30 cellular contexts compared by ENCODE assay signal in genomic region chr4:150423503-150423902, GRCh38.
"Had no signal": no experiment of that assay in that cellular context is flagged by ENCODE, and none has a peak within 500 bp of the region (broad histone marks: within the 10 kb centered on the region; RNA-seq: fewer than 3 reads in every experiment).

No MANE protein-coding gene starts in this region.

- H3K27me3 Mint-ChIP-seq: activated B cell treated with CpG ODN at 0.5 μM for 24 hours; activated CD4-positive, alpha-beta memory T cell treated with anti-CD3 and anti-CD28 coated beads for 36 hours; activated CD8-positive, alpha-beta T cell treated with anti-CD3 and anti-CD28 coated beads for 36 hours; activated naive CD8-positive, alpha-beta T cell treated with anti-CD3 and anti-CD28 coated beads for 36 hours; activated T-cell treated with anti-CD3 and anti-CD28 coated beads, Interleukin-2, amount 50 U/mL, for 24 hours; activated T-helper 17 cell treated with anti-CD3 and anti-CD28 coated beads, Interleukin-2, amount 50 U/mL, for 72 hours; brain had no signal

- H3K27ac ChIP-seq: adrenal gland, ascending aorta, cardiac muscle cell, VCaP had no signal

- H3K4me1 Mint-ChIP-seq: activated B cell treated with CpG ODN at 0.5 μM for 24 hours; activated naive CD8-positive, alpha-beta T cell treated with anti-CD3 and anti-CD28 coated beads for 36 hours; activated T-helper 17 cell treated with anti-CD3 and anti-CD28 coated beads, Interleukin-2, amount 50 U/mL, for 72 hours; brain had no signal

- H3K9me3 Mint-ChIP-seq: activated B cell treated with CpG ODN at 0.5 μM for 24 hours; activated CD4-positive, alpha-beta memory T cell treated with anti-CD3 and anti-CD28 coated beads for 36 hours; activated CD8-positive, alpha-beta T cell treated with anti-CD3 and anti-CD28 coated beads for 36 hours; activated naive CD4-positive, alpha-beta T cell treated with anti-CD3 and anti-CD28 coated beads, Interleukin-2, amount 50 U/mL, for 72 hours; activated naive CD8-positive, alpha-beta T cell treated with anti-CD3 and anti-CD28 coated beads for 36 hours; activated T-cell treated with anti-CD3 and anti-CD28 coated beads, Interleukin-2, amount 50 U/mL, for 24 hours; activated T-helper 17 cell treated with anti-CD3 and anti-CD28 coated beads, Interleukin-2, amount 50 U/mL, for 72 hours; brain; T-helper 1 cell treated with Interleukin-12 subunit alpha and Interleukin-12 subunit beta and Interleukin-4 antibody, amounts not matched to agents 30 μg/mL and 1 μg/mL, for 36 hours; T-helper 2 cell treated with Interferon-gamma antibody and Interleukin-4, amounts not matched to agents 5 μg/mL and 100 μg/mL, for 36 hours had no signal

- H3K4me3 ChIP-seq: adrenal gland, ascending aorta, cardiac muscle cell had no signal

- H3K36me3 Mint-ChIP-seq: activated naive CD4-positive, alpha-beta T cell treated with anti-CD3 and anti-CD28 coated beads, Interleukin-2, amount 50 U/mL, for 72 hours had no signal

- DNase-seq: activated B cell treated with CpG ODN at 0.5 μM for 24 hours; activated CD4-positive, alpha-beta memory T cell treated with anti-CD3 and anti-CD28 coated beads for 36 hours; activated CD4-positive, alpha-beta T cell treated with anti-CD3 and anti-CD28 coated beads for 4 hours; activated CD4-positive, alpha-beta T cell treated with anti-CD3 and anti-CD28 coated beads, Interleukin-2, amount 50 U/mL, for 1 hour; activated CD4-positive, alpha-beta T cell treated with anti-CD3 and anti-CD28 coated beads, Interleukin-2, amount 50 U/mL, for 4 hours; activated CD4-positive, CD25-positive, alpha-beta regulatory T cell treated with anti-CD3 and anti-CD28 coated beads, Interleukin-2, amount 50 U/mL, for 72 hours; activated CD8-positive, alpha-beta memory T cell treated with anti-CD3 and anti-CD28 coated beads, Interleukin-2, amount 50 U/mL, for 4 hours; activated CD8-positive, alpha-beta T cell treated with anti-CD3 and anti-CD28 coated beads for 36 hours; activated effector memory CD4-positive, alpha-beta T cell treated with anti-CD3 and anti-CD28 coated beads, Interleukin-2, amount 50 U/mL, for 16 hours; activated gamma-delta T cell treated with Interleukin-2 at 50 U/mL for 16 hours; activated naive CD4-positive, alpha-beta T cell; activated naive CD4-positive, alpha-beta T cell treated with anti-CD3 and anti-CD28 coated beads, Interleukin-2, amount 50 U/mL, for 16 hours; activated naive CD8-positive, alpha-beta T cell treated with anti-CD3 and anti-CD28 coated beads for 36 hours; activated T-cell treated with anti-CD3 and anti-CD28 coated beads, Interleukin-2, amount 50 U/mL, for 24 hours; activated T-cell treated with anti-CD3 and anti-CD28 coated beads, Interleukin-2, amount 50 U/mL, for 48 hours; adrenal gland; amniotic stem cell; caudate nucleus; SW 1271; T-helper 1 cell; T-helper 2 cell; T-helper 9 cell had no signal

- H3K9me3 ChIP-seq: adrenal gland, ascending aorta had no signal

- ATAC-seq: activated CD8-positive, alpha-beta T cell treated with anti-CD3 and anti-CD28 coated beads for 36 hours; activated naive CD4-positive, alpha-beta T cell treated with anti-CD3 and anti-CD28 coated beads, Interleukin-2, amount 50 U/mL, for 72 hours; activated T-helper 17 cell treated with anti-CD3 and anti-CD28 coated beads, Interleukin-2, amount 50 U/mL, for 72 hours had no signal

- H3K27ac Mint-ChIP-seq: activated B cell treated with CpG ODN at 0.5 μM for 24 hours; activated CD4-positive, alpha-beta memory T cell treated with anti-CD3 and anti-CD28 coated beads for 36 hours; activated CD8-positive, alpha-beta T cell treated with anti-CD3 and anti-CD28 coated beads for 36 hours; activated naive CD8-positive, alpha-beta T cell treated with anti-CD3 and anti-CD28 coated beads for 36 hours; activated T-cell treated with anti-CD3 and anti-CD28 coated beads, Interleukin-2, amount 50 U/mL, for 24 hours; activated T-helper 17 cell treated with anti-CD3 and anti-CD28 coated beads, Interleukin-2, amount 50 U/mL, for 72 hours; brain; T-helper 1 cell treated with Interleukin-12 subunit alpha and Interleukin-12 subunit beta and Interleukin-4 antibody, amounts not matched to agents 30 μg/mL and 1 μg/mL, for 36 hours; T-helper 2 cell treated with Interferon-gamma antibody and Interleukin-4, amounts not matched to agents 5 μg/mL and 100 μg/mL, for 36 hours had no signal

- H3K27me3 ChIP-seq: adrenal gland, ascending aorta, cardiac muscle cell had no signal

- H3K36me3 ChIP-seq: adrenal gland, ascending aorta, cardiac muscle cell had no signal

- H3K4me1 ChIP-seq: adrenal gland, ascending aorta had no signal

- H3K4me3 Mint-ChIP-seq: activated B cell treated with CpG ODN at 0.5 μM for 24 hours; activated CD4-positive, alpha-beta memory T cell treated with anti-CD3 and anti-CD28 coated beads for 36 hours; activated CD8-positive, alpha-beta T cell treated with anti-CD3 and anti-CD28 coated beads for 36 hours; activated naive CD8-positive, alpha-beta T cell treated with anti-CD3 and anti-CD28 coated beads for 36 hours; activated T-cell treated with anti-CD3 and anti-CD28 coated beads, Interleukin-2, amount 50 U/mL, for 24 hours; activated T-helper 17 cell treated with anti-CD3 and anti-CD28 coated beads, Interleukin-2, amount 50 U/mL, for 72 hours; brain; T-helper 1 cell treated with Interleukin-12 subunit alpha and Interleukin-12 subunit beta and Interleukin-4 antibody, amounts not matched to agents 30 μg/mL and 1 μg/mL, for 36 hours; T-helper 2 cell treated with Interferon-gamma antibody and Interleukin-4, amounts not matched to agents 5 μg/mL and 100 μg/mL, for 36 hours had no signal
